ENCODE assay signal across 32 cellular contexts in genomic region chr11:118799372-118799771, GRCh38.
"Had no signal": no experiment of that assay in that cellular context is flagged by ENCODE, and none has a peak within 500 bp of the region (broad histone marks: within the 10 kb centered on the region; RNA-seq: fewer than 3 reads in every experiment).

No MANE protein-coding gene starts in this region.

- H3K27me3 ChIP-seq: ascending aorta, breast epithelium, cardiac muscle cell, dorsolateral prefrontal cortex, esophagus muscularis mucosa, gastrocnemius medialis, heart left ventricle had no signal

- H3K9me3 ChIP-seq: ascending aorta, breast epithelium, esophagus muscularis mucosa, gastrocnemius medialis, heart left ventricle had no signal

- H3K36me3 Mint-ChIP-seq: activated CD4-positive, alpha-beta memory T cell treated with anti-CD3 and anti-CD28 coated beads for 36 hours; activated CD8-positive, alpha-beta memory T cell treated with anti-CD3 and anti-CD28 coated beads, Interleukin-2, amount 10 ng/mL, durations not matched to agents 7 days and 5 days; activated naive CD4-positive, alpha-beta T cell treated with anti-CD3 and anti-CD28 coated beads, Interleukin-2, amount 50 U/mL, for 72 hours; activated naive CD8-positive, alpha-beta T cell treated with anti-CD3 and anti-CD28 coated beads, Interleukin-2, amount 10 ng/mL, durations not matched to agents 7 days and 5 days; brain had no signal

- ATAC-seq: activated CD4-positive, alpha-beta T cell treated with anti-CD3 and anti-CD28 coated beads for 36 hours; activated CD8-positive, alpha-beta memory T cell treated with anti-CD3 and anti-CD28 coated beads, Interleukin-2, amount 10 ng/mL, durations not matched to agents 7 days and 5 days; activated CD8-positive, alpha-beta T cell treated with anti-CD3 and anti-CD28 coated beads, Interleukin-2, amount 10 ng/mL, durations not matched to agents 7 days and 5 days; activated naive CD4-positive, alpha-beta T cell treated with anti-CD3 and anti-CD28 coated beads, Interleukin-2, amount 50 U/mL, for 72 hours; activated T-cell treated with anti-CD3 and anti-CD28 coated beads, Interleukin-2, amount 50 U/mL, for 72 hours; foreskin keratinocyte; gastrocnemius medialis; heart left ventricle had no signal

- H3K27ac ChIP-seq: ascending aorta, breast epithelium, cardiac muscle cell, coronary artery, dorsolateral prefrontal cortex, esophagus muscularis mucosa, foreskin keratinocyte, gastrocnemius medialis, heart left ventricle had no signal

- H3K36me3 ChIP-seq: ascending aorta, breast epithelium, cardiac muscle cell, esophagus muscularis mucosa, gastrocnemius medialis, heart left ventricle had no signal

- H3K27me3 Mint-ChIP-seq: activated CD4-positive, alpha-beta memory T cell treated with anti-CD3 and anti-CD28 coated beads for 36 hours; activated CD4-positive, alpha-beta T cell treated with anti-CD3 and anti-CD28 coated beads for 36 hours; activated CD8-positive, alpha-beta memory T cell treated with anti-CD3 and anti-CD28 coated beads, Interleukin-2, amount 10 ng/mL, durations not matched to agents 7 days and 5 days; activated naive CD8-positive, alpha-beta T cell treated with anti-CD3 and anti-CD28 coated beads, Interleukin-2, amount 10 ng/mL, durations not matched to agents 7 days and 5 days had no signal

- H3K4me3 ChIP-seq: ascending aorta, breast epithelium, cardiac muscle cell, coronary artery, dorsolateral prefrontal cortex, esophagus muscularis mucosa, gastrocnemius medialis, heart left ventricle had no signal

- DNase-seq: activated CD4-positive, alpha-beta memory T cell treated with anti-CD3 and anti-CD28 coated beads for 36 hours; activated CD4-positive, alpha-beta T cell treated with anti-CD3 and anti-CD28 coated beads for 36 hours; activated CD4-positive, alpha-beta T cell treated with anti-CD3 and anti-CD28 coated beads, Interleukin-2, amount 10 ng/mL, durations not matched to agents 24 days and 14 days; activated CD4-positive, CD25-positive, alpha-beta regulatory T cell; activated CD4-positive, CD25-positive, alpha-beta regulatory T cell treated with anti-CD3 and anti-CD28 coated beads, Interleukin-2, amount 50 U/mL, for 72 hours; activated CD8-positive, alpha-beta memory T cell treated with anti-CD3 and anti-CD28 coated beads, Interleukin-2, amount 10 ng/mL, durations not matched to agents 7 days and 5 days; activated CD8-positive, alpha-beta memory T cell treated with anti-CD3 and anti-CD28 coated beads, Interleukin-2, amount 50 U/mL, for 4 hours; activated CD8-positive, alpha-beta T cell treated with anti-CD3 and anti-CD28 coated beads, Interleukin-2, amount 10 ng/mL, durations not matched to agents 7 days and 5 days; activated effector memory CD4-positive, alpha-beta T cell treated with Interleukin-2 at 50 U/mL for 16 hours; activated gamma-delta T cell treated with Interleukin-2 at 50 U/mL for 16 hours; activated naive CD4-positive, alpha-beta T cell treated with Interleukin-2 at 50 U/mL for 16 hours; activated naive CD8-positive, alpha-beta T cell treated with anti-CD3 and anti-CD28 coated beads, Interleukin-2, amount 10 ng/mL, durations not matched to agents 7 days and 5 days; activated T-cell treated with anti-CD3 and anti-CD28 coated beads, Interleukin-2, amount 50 U/mL, for 1 hour; activated T-cell treated with anti-CD3 and anti-CD28 coated beads, Interleukin-2, amount 50 U/mL, for 72 hours; central memory CD4-positive, alpha-beta T cell; cerebellar nuclear complex; dorsolateral prefrontal cortex; effector memory CD4-positive, alpha-beta T cell; endodermal cell; foreskin keratinocyte; gastrocnemius medialis; glutamatergic neuron; heart left ventricle; T-helper 2 cell had no signal

- H3K4me1 ChIP-seq: ascending aorta, breast epithelium, esophagus muscularis mucosa, foreskin keratinocyte, gastrocnemius medialis, heart left ventricle had no signal

- H3K4me3 Mint-ChIP-seq: activated CD4-positive, alpha-beta memory T cell treated with anti-CD3 and anti-CD28 coated beads for 36 hours; activated CD4-positive, alpha-beta T cell treated with anti-CD3 and anti-CD28 coated beads for 36 hours; activated CD4-positive, alpha-beta T cell treated with anti-CD3 and anti-CD28 coated beads, Interleukin-2, amount 10 ng/mL, durations not matched to agents 24 days and 14 days; activated CD8-positive, alpha-beta memory T cell treated with anti-CD3 and anti-CD28 coated beads, Interleukin-2, amount 10 ng/mL, durations not matched to agents 7 days and 5 days; activated CD8-positive, alpha-beta T cell treated with anti-CD3 and anti-CD28 coated beads, Interleukin-2, amount 10 ng/mL, durations not matched to agents 7 days and 5 days; activated naive CD8-positive, alpha-beta T cell treated with anti-CD3 and anti-CD28 coated beads, Interleukin-2, amount 10 ng/mL, durations not matched to agents 7 days and 5 days; activated T-cell treated with anti-CD3 and anti-CD28 coated beads, Interleukin-2, amount 50 U/mL, for 72 hours; brain; dendritic cell treated with granulocyte-macrophage colony-stimulating factor and Interleukin-4, amounts not matched to agents 40 ng/mL and 50 ng/mL, for 4 days; endodermal cell had no signal

- H3K9me3 Mint-ChIP-seq: activated CD4-positive, alpha-beta memory T cell treated with anti-CD3 and anti-CD28 coated beads for 36 hours; activated CD4-positive, alpha-beta T cell treated with anti-CD3 and anti-CD28 coated beads, Interleukin-2, amount 10 ng/mL, durations not matched to agents 24 days and 14 days; activated naive CD4-positive, alpha-beta T cell treated with anti-CD3 and anti-CD28 coated beads, Interleukin-2, amount 50 U/mL, for 72 hours; activated naive CD8-positive, alpha-beta T cell treated with anti-CD3 and anti-CD28 coated beads, Interleukin-2, amount 10 ng/mL, durations not matched to agents 7 days and 5 days; activated T-cell treated with anti-CD3 and anti-CD28 coated beads, Interleukin-2, amount 50 U/mL, for 72 hours; brain; dendritic cell treated with granulocyte-macrophage colony-stimulating factor and Interleukin-4, amounts not matched to agents 40 ng/mL and 50 ng/mL, for 4 days; endodermal cell had no signal

- H3K4me1 Mint-ChIP-seq: activated CD8-positive, alpha-beta memory T cell treated with anti-CD3 and anti-CD28 coated beads, Interleukin-2, amount 10 ng/mL, durations not matched to agents 7 days and 5 days; brain had no signal

- H3K27ac Mint-ChIP-seq: activated CD4-positive, alpha-beta memory T cell treated with anti-CD3 and anti-CD28 coated beads for 36 hours; activated CD4-positive, alpha-beta T cell treated with anti-CD3 and anti-CD28 coated beads for 36 hours; activated CD4-positive, alpha-beta T cell treated with anti-CD3 and anti-CD28 coated beads, Interleukin-2, amount 10 ng/mL, durations not matched to agents 24 days and 14 days; activated CD8-positive, alpha-beta memory T cell treated with anti-CD3 and anti-CD28 coated beads, Interleukin-2, amount 10 ng/mL, durations not matched to agents 7 days and 5 days; activated CD8-positive, alpha-beta T cell treated with anti-CD3 and anti-CD28 coated beads, Interleukin-2, amount 10 ng/mL, durations not matched to agents 7 days and 5 days; activated naive CD4-positive, alpha-beta T cell treated with anti-CD3 and anti-CD28 coated beads, Interleukin-2, amount 50 U/mL, for 72 hours; activated naive CD8-positive, alpha-beta T cell treated with anti-CD3 and anti-CD28 coated beads, Interleukin-2, amount 10 ng/mL, durations not matched to agents 7 days and 5 days; activated T-cell treated with anti-CD3 and anti-CD28 coated beads, Interleukin-2, amount 50 U/mL, for 72 hours; brain; dendritic cell treated with granulocyte-macrophage colony-stimulating factor and Interleukin-4, amounts not matched to agents 40 ng/mL and 50 ng/mL, for 4 days; endodermal cell had no signal
